19 cellular contexts compared by ENCODE assay signal in the genomic region with DNA sequence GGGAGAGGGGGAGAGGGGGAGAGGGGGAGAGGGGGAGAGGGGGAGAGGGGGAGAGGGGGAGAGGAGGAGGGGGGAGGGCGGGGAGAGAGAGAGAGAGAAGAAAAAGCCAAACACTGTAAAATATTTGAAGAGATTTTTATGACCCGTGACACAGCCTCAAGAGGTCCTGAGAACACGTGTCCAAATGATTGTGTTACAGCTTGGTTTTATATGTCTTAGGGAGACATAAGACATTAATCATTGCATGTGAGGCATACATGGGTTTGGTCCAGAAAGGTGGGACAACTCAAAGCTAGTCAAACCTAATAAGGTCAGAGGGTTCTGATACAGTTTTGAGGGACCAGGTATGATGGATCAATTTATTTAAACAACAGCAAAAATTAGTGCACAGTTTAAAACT.
"Had no signal": no experiment of that assay in that cellular context is flagged by ENCODE, and none has a peak within 500 bp of the region (broad histone marks: within the 10 kb centered on the region; RNA-seq: fewer than 3 reads in every experiment).

No MANE protein-coding gene starts in this region.

- H3K9me3 ChIP-seq: transverse colon, vagina had no signal

- H3K4me1 Mint-ChIP-seq: activated CD8-positive, alpha-beta memory T cell treated with anti-CD3 and anti-CD28 coated beads, Interleukin-2, amount 10 ng/mL, durations not matched to agents 7 days and 5 days; natural killer cell had no signal

- H3K27ac Mint-ChIP-seq: activated CD4-positive, alpha-beta memory T cell treated with anti-CD3 and anti-CD28 coated beads for 36 hours; activated CD8-positive, alpha-beta memory T cell treated with anti-CD3 and anti-CD28 coated beads, Interleukin-2, amount 10 ng/mL, durations not matched to agents 7 days and 5 days; activated naive CD4-positive, alpha-beta T cell treated with anti-CD3 and anti-CD28 coated beads for 36 hours; activated T-helper 2 cell treated with anti-CD3 and anti-CD28 coated beads, Interferon-gamma antibody, Interleukin-2, Interleukin-4, amounts not matched to agents 10 μg/mL and 5 μg/mL and 100 μg/mL, durations not matched to agents 14 hours and 24 hours and 36 hours; natural killer cell had no signal

- H3K4me3 Mint-ChIP-seq: activated CD4-positive, alpha-beta memory T cell treated with anti-CD3 and anti-CD28 coated beads for 36 hours; activated CD8-positive, alpha-beta memory T cell treated with anti-CD3 and anti-CD28 coated beads, Interleukin-2, amount 10 ng/mL, durations not matched to agents 7 days and 5 days; activated naive CD4-positive, alpha-beta T cell treated with anti-CD3 and anti-CD28 coated beads for 36 hours; natural killer cell had no signal

- H3K36me3 Mint-ChIP-seq: activated CD4-positive, alpha-beta memory T cell treated with anti-CD3 and anti-CD28 coated beads for 36 hours; activated CD8-positive, alpha-beta memory T cell treated with anti-CD3 and anti-CD28 coated beads, Interleukin-2, amount 10 ng/mL, durations not matched to agents 7 days and 5 days; natural killer cell had no signal

- H3K9me3 Mint-ChIP-seq: activated naive CD4-positive, alpha-beta T cell treated with anti-CD3 and anti-CD28 coated beads for 36 hours had no signal

- H3K27ac ChIP-seq: hepatocyte, transverse colon, vagina, WERI-Rb-1 had no signal

- DNase-seq: activated CD4-positive, alpha-beta memory T cell treated with anti-CD3 and anti-CD28 coated beads for 36 hours; activated CD8-positive, alpha-beta memory T cell treated with anti-CD3 and anti-CD28 coated beads, Interleukin-2, amount 10 ng/mL, durations not matched to agents 7 days and 5 days; activated naive CD4-positive, alpha-beta T cell treated with anti-CD3 and anti-CD28 coated beads for 36 hours; activated T-cell treated with anti-CD3 and anti-CD28 coated beads, Interleukin-2, amount 50 U/mL, for 1 hour; kidney; natural killer cell; posterior cingulate gyrus; small intestine; stimulated activated CD4-positive, alpha-beta T cell treated with anti-CD3 and anti-CD28 coated beads, Interleukin-4, amount 100 ng/mL, for 4 hours; stimulated activated CD8-positive, alpha-beta memory T cell treated with anti-CD3 and anti-CD28 coated beads, Interleukin-4, amount 100 ng/mL, for 48 hours; stimulated activated naive CD4-positive, alpha-beta T cell treated with Interleukin-2 at 50 U/mL for 16 hours; substantia nigra; transverse colon; WERI-Rb-1 had no signal

- H3K4me3 ChIP-seq: hepatocyte, transverse colon, vagina had no signal

- H3K36me3 ChIP-seq: transverse colon, vagina, WERI-Rb-1 had no signal

- ATAC-seq: activated CD8-positive, alpha-beta memory T cell treated with anti-CD3 and anti-CD28 coated beads, Interleukin-2, amount 10 ng/mL, durations not matched to agents 7 days and 5 days; esophagus mucosa; natural killer cell had no signal

- H3K4me1 ChIP-seq: transverse colon, vagina had no signal

- FAIRE-seq: endometrium, kidney, small intestine had no signal

- H3K27me3 Mint-ChIP-seq: activated CD4-positive, alpha-beta memory T cell treated with anti-CD3 and anti-CD28 coated beads for 36 hours; activated CD8-positive, alpha-beta memory T cell treated with anti-CD3 and anti-CD28 coated beads, Interleukin-2, amount 10 ng/mL, durations not matched to agents 7 days and 5 days had no signal

- H3K27me3 ChIP-seq: hepatocyte, transverse colon, vagina had no signal
